ENCODE assay signal across 23 cellular contexts in genomic region chr13:26168276-26168814, GRCh38. TPM values are rescaled to one million over a fixed set of nuclear protein-coding genes. Genes with fewer than 3 reads are reported as not detected.
DNase-seq lines count a peak whose midpoint lies in the region; ATAC-seq and TF ChIP-seq lines count a peak whose summit lies in the region.
"Had no signal": no experiment of that assay in that cellular context is flagged by ENCODE, and none has a peak within 500 bp of the region (broad histone marks: within the 10 kb centered on the region; RNA-seq: fewer than 3 reads in every experiment).

No MANE protein-coding gene starts in this region.

- no peak for TF ChIP-seq CTCF in hepatocyte (IDR thresholded peaks at IDR 0.05; ENCODE audit: poor library complexity)
- no peak for TF ChIP-seq CTCF in heart right ventricle (IDR thresholded peaks at IDR 0.05)
- TF ChIP-seq CTCF in CD8-positive, alpha-beta T cell (IDR thresholded peaks at IDR 0.05) = no peak
- TF ChIP-seq CTCF in GM20000 (IDR thresholded peaks at IDR 0.05; ENCODE audit: extremely low read depth, missing control alignments) = no peak

- ATAC-seq in heart right ventricle = no peak
- no peak for ATAC-seq in CD8-positive, alpha-beta T cell
- ATAC-seq: activated CD4-positive, CD25-positive, alpha-beta regulatory T cell treated with anti-CD3 and anti-CD28 coated beads, Interleukin-2, amount 50 U/mL, for 24 hours had no signal

- H3K4me1 ChIP-seq in hepatocyte (ENCODE audit: insufficient read depth) (peaks cover 6% of the 10 kb centered on the region), heart right ventricle (no peaks in the 10 kb centered on the region)
- H3K4me1 ChIP-seq in CD8-positive, alpha-beta T cell (ENCODE audit: insufficient read depth, low read length) = no peaks in the 10 kb centered on the region
- H3K4me1 ChIP-seq: left ventricle myocardium inferior, SJSA1, vagina had no signal

- POLR2A ChIA-PET in CD8-positive, alpha-beta T cell (lab: Charles Lee) = no interaction called here

- no peaks in the 10 kb centered on the region for H3K4me1 Mint-ChIP-seq in CD8-positive, alpha-beta T cell (ENCODE audit: low read depth)
- H3K4me1 Mint-ChIP-seq: brain had no signal

- H3K27me3 Mint-ChIP-seq in CD8-positive, alpha-beta T cell (ENCODE audit: low read depth) = no peaks in the 10 kb centered on the region

- H2AFZ ChIP-seq in hepatocyte = no peak overlapping the region

- CTCF ChIA-PET in CD8-positive, alpha-beta T cell (lab: Charles Lee) = interaction anchor here (1.1 to 1.4 kb wide), 2 partner anchors 17 to 594 kb away, joined by 3 read pairs; no protein-coding TSS in a partner anchor

- DNase-seq in EH (ENCODE audit: low read depth) (peak; percentile 55), LHCN-M2 (ENCODE audit: low read depth) (peak; percentile 3), amniotic epithelial cell (ENCODE audit: low read depth) (peak; percentile 98), hepatocyte (ENCODE audit: low spot score) (peak; percentile 17), heart right ventricle (no peak), GM20000 (ENCODE audit: low spot score) (no peak), NCI-H526 (lab: John Stamatoyannopoulos, UW) (no peak)
- DNase-seq in CD8-positive, alpha-beta T cell = no peak
- DNase-seq: activated naive CD4-positive, alpha-beta T cell treated with anti-CD3 and anti-CD28 coated beads, Interleukin-2, amount 50 U/mL, for 16 hours; activated T-cell treated with anti-CD3 and anti-CD28 coated beads, Interleukin-2, amount 50 U/mL, for 48 hours; dermis blood vessel endothelial cell; left ventricle myocardium inferior; NCI-H1436; NCI-H2171; NCI-H69; stimulated activated CD4-positive, alpha-beta T cell treated with anti-CD3 and anti-CD28 coated beads, Interleukin-4, amount 100 ng/mL, for 4 hours had no signal

- H3K9me3 ChIP-seq in hepatocyte (ENCODE audit: low read depth) (no peaks in the 10 kb centered on the region), heart right ventricle (no peaks in the 10 kb centered on the region)
- H3K9me3 ChIP-seq in CD8-positive, alpha-beta T cell (ENCODE audit: low read length) = no peaks in the 10 kb centered on the region
- H3K9me3 ChIP-seq: left ventricle myocardium inferior, SJSA1, vagina had no signal

- intact Hi-C loops in heart right ventricle (cut with DNase I) = no loop called here
- intact Hi-C loops in CD8-positive, alpha-beta T cell (cut with DNase I, micrococcal nuclease) = no loop called here

- H3K4me3 Mint-ChIP-seq in CD8-positive, alpha-beta T cell = no peak overlapping the region
- H3K4me3 Mint-ChIP-seq: brain; T-helper 2 cell treated with Interferon-gamma antibody and Interleukin-4, amounts not matched to agents 5 μg/mL and 100 μg/mL, for 36 hours had no signal

- no peaks in the 10 kb centered on the region for H3K36me3 Mint-ChIP-seq in CD8-positive, alpha-beta T cell
- H3K36me3 Mint-ChIP-seq: brain had no signal

- H3K9me2 ChIP-seq in hepatocyte (replicated peaks; ENCODE audit: insufficient read depth) = no peaks in the 10 kb centered on the region

- H3K36me3 ChIP-seq in hepatocyte (replicated peaks; ENCODE audit: insufficient read depth, low read depth) (no peaks in the 10 kb centered on the region), heart right ventricle (no peaks in the 10 kb centered on the region)
- no peaks in the 10 kb centered on the region for H3K36me3 ChIP-seq in CD8-positive, alpha-beta T cell (ENCODE audit: insufficient read depth, low read length)
- H3K36me3 ChIP-seq: left ventricle myocardium inferior, SJSA1, vagina had no signal

- no peaks in the 10 kb centered on the region for H4K20me1 ChIP-seq in hepatocyte (ENCODE audit: insufficient read depth, poor library complexity, severe bottlenecking)

- H3K4me2 ChIP-seq in hepatocyte = no peak overlapping the region
- H3K4me2 ChIP-seq: KMS-11 had no signal

- no peaks in the 10 kb centered on the region for H3K9me3 Mint-ChIP-seq in CD8-positive, alpha-beta T cell
- H3K9me3 Mint-ChIP-seq: brain; T-helper 2 cell treated with Interferon-gamma antibody and Interleukin-4, amounts not matched to agents 5 μg/mL and 100 μg/mL, for 36 hours had no signal

- H3K79me2 ChIP-seq in hepatocyte = no peaks in the 10 kb centered on the region

- 56% methylated on average over 6 of the region's 6 CpGs for WGBS in hepatocyte (ENCODE audit: low lambda C conversion rate, missing lambda C conversion rate)
- WGBS in heart right ventricle, 2 donors = 65% methylated on average over 6 of the region's 6 CpGs

- no peaks in the 10 kb centered on the region for H3K27me3 ChIP-seq in hepatocyte
- no peaks in the 10 kb centered on the region for H3K27me3 ChIP-seq in heart right ventricle
- no peaks in the 10 kb centered on the region for H3K27me3 ChIP-seq in CD8-positive, alpha-beta T cell (ENCODE audit: insufficient read depth, low read length)
- H3K27me3 ChIP-seq: SJSA1, vagina had no signal

- H3K4me3 ChIP-seq in hepatocyte = no peak overlapping the region
- H3K4me3 ChIP-seq in heart right ventricle = no peak overlapping the region
- no peak overlapping the region for H3K4me3 ChIP-seq in CD8-positive, alpha-beta T cell (ENCODE audit: low read depth, low read length)
- H3K4me3 ChIP-seq: left ventricle myocardium inferior, SJSA1, vagina had no signal

- H3K27ac ChIP-seq in hepatocyte (peak overlapping the region; percentile 48), heart right ventricle (no peak overlapping the region)
- no peak overlapping the region for H3K27ac ChIP-seq in CD8-positive, alpha-beta T cell (ENCODE audit: low read depth, low read length)
- H3K27ac ChIP-seq: epithelial cell of prostate, KMS-11, left ventricle myocardium inferior, SJSA1, vagina had no signal

- no peak overlapping the region for H3K27ac Mint-ChIP-seq in CD8-positive, alpha-beta T cell
- H3K27ac Mint-ChIP-seq: brain; T-helper 2 cell treated with Interferon-gamma antibody and Interleukin-4, amounts not matched to agents 5 μg/mL and 100 μg/mL, for 36 hours had no signal

RNA-seq across cellular contexts. Expression of gene RNF6, which starts 53.8 kb away (rescaled TPM):
- total RNA-seq in LHCN-M2 (2014; rRNA removed) (41.7 and 47.6 TPM in 2 replicates), hepatocyte (34.0 and 37.2 TPM in 2 replicates), heart right ventricle (10 to 100 TPM; 17.2 to 26.6 (median 24.5) TPM)
- 15.5 TPM for polyA plus RNA-seq in LHCN-M2 (2012)
- polyA plus RNA-seq in hepatocyte (30.9 and 31.9 TPM in 2 replicates), heart right ventricle (10 to 100 TPM in 1 of 2 donors, 1 to 10 TPM in 1; 8.8 to 15.7 TPM)
- total RNA-seq in CD8-positive, alpha-beta T cell = 10 to 100 TPM; 50.3 to 55.0 TPM

Comparison
In these comparisons a context has a peak if more than half of its experiments do, and no peak if none do; other contexts are left out.
1. DNase-seq: peak in EH (single experiment), LHCN-M2 (single experiment), amniotic epithelial cell (single experiment) and hepatocyte (single experiment); none in heart right ventricle (0 of 2), CD8-positive, alpha-beta T cell (0 of 7), GM20000 (single experiment) and NCI-H526 (0 of 2).